Comparison of ENCODE assay signal across 14 cellular contexts in genomic region chr22:17778412-17778976, GRCh38. TPM values are rescaled to one million over a fixed set of nuclear protein-coding genes. Genes with fewer than 3 reads are reported as not detected.
A peak's percentile ranks its signal among the peaks of the same experiment; 100 is the strongest.
DNase-seq lines count a peak whose midpoint lies in the region; ATAC-seq and TF ChIP-seq lines count a peak whose summit lies in the region.
"Had no signal": no experiment of that assay in that cellular context is flagged by ENCODE, and none has a peak within 500 bp of the region (broad histone marks: within the 10 kb centered on the region; RNA-seq: fewer than 3 reads in every experiment).

No MANE protein-coding gene starts in this region.

- H3K9me3 ChIP-seq in T-helper 17 cell (ENCODE audit: control insufficient read depth, low read length, poor library complexity, severe bottlenecking), result no peaks in the 10 kb centered on the region
- H3K9me3 ChIP-seq: BE2C, esophagus squamous epithelium, prostate gland had no signal

- H3K36me3 Mint-ChIP-seq in CD14-positive monocyte (peaks cover 15 to 26% of the 10 kb centered on the region in 2 donors), T-helper 17 cell (ENCODE audit: low read depth) (no peaks in the 10 kb centered on the region), immature natural killer cell (no peaks in the 10 kb centered on the region)

- H3K4me1 Mint-ChIP-seq in CD14-positive monocyte, result peaks cover 69% of the 10 kb centered on the region
- H3K4me1 Mint-ChIP-seq in T-helper 17 cell, result peaks cover 50% of the 10 kb centered on the region
- H3K4me1 Mint-ChIP-seq in immature natural killer cell, result peaks cover 80 to 86% of the 10 kb centered on the region in 2 donors

- no peak for TF ChIP-seq CTCF in CD14-positive monocyte (IDR thresholded peaks at IDR 0.05)

- H3K4me3 Mint-ChIP-seq in CD14-positive monocyte, result peak overlapping the region; percentile 90 to 97
- peak overlapping the region; percentile 95 for H3K4me3 Mint-ChIP-seq in T-helper 17 cell
- peak overlapping the region; percentile 93 to 98 (median 95) for H3K4me3 Mint-ChIP-seq in immature natural killer cell

- H3K9me3 Mint-ChIP-seq in CD14-positive monocyte (no peaks in the 10 kb centered on the region), immature natural killer cell (no peaks in the 10 kb centered on the region)

- DNase-seq in CD14-positive monocyte (ENCODE audit: low spot score) (no peak), T-helper 17 cell (no peak), immature natural killer cell (no peak), Ammon's horn (ENCODE audit: low spot score) (no peak), CD1c-positive myeloid dendritic cell (ENCODE audit: extremely low spot score) (no peak)
- DNase-seq: anterior cingulate cortex, BE2C, esophagus squamous epithelium, NCI-H1436 treated with DMSO at 0.1 percent for 48 hours, NCI-H524 treated with DMSO at 0.1 percent for 48 hours had no signal

- H3K27me3 Mint-ChIP-seq in CD14-positive monocyte (ENCODE audit: low read depth in 3 of 3) (peaks cover 0 to 1% (median 0%) of the 10 kb centered on the region in 3 donors), T-helper 17 cell (no peaks in the 10 kb centered on the region), immature natural killer cell (ENCODE audit: low read depth in 3 of 3) (peaks cover 5 to 24% (median 10%) of the 10 kb centered on the region in 3 donors)

- intact Hi-C loops in CD14-positive monocyte (cut with micrococcal nuclease), result loop anchor here (10.0 kb wide), 2 partner anchors 534 to 674 kb away; no protein-coding TSS in a partner anchor

- ATAC-seq in T-helper 17 cell, result no peak
- no peak for ATAC-seq in SK-N-SH treated with all-trans-retinoic acid at 6 μM for 48 hours
- no peak for ATAC-seq in HG02870 (IDR thresholded peaks at IDR 0.05; ENCODE audit: unreplicated experiment)

- H3K27ac Mint-ChIP-seq in CD14-positive monocyte (peak overlapping the region; percentile 99 to 100 (median 100)), T-helper 17 cell (peak overlapping the region; percentile 98), immature natural killer cell (peak overlapping the region; percentile 89 to 99 (median 98))

- peak overlapping the region; percentile 81; the same call in 1 of the 2 replicates for H3K4me3 ChIP-seq in GM08714 (ENCODE audit: low read length)

TF ChIP-seq in SK-N-SH treated with all-trans-retinoic acid at 6 μM for 48 hours, 23 proteins besides CTCF, POLR2A, EP300 and RAD21:
- TF ChIP-seq RARB (CRISPR knock-in tag; IDR thresholded peaks at IDR 0.05) (no peak), ZFP30 (CRISPR knock-in tag; IDR thresholded peaks at IDR 0.05) (no peak), ESRRG (CRISPR knock-in tag; IDR thresholded peaks at IDR 0.05) (no peak), SNAI2 (CRISPR knock-in tag; IDR thresholded peaks at IDR 0.05) (no peak), PPARA (CRISPR knock-in tag; IDR thresholded peaks at IDR 0.05; ENCODE audit: borderline replicate concordance) (no peak), OSR1 (CRISPR knock-in tag; IDR thresholded peaks at IDR 0.05) (no peak), ZNF565 (CRISPR knock-in tag; conservative IDR thresholded peaks at IDR 0.05; ENCODE audit: low read depth) (no peak), CSDC2 (CRISPR knock-in tag; IDR thresholded peaks at IDR 0.05) (no peak), ZNF8 (CRISPR knock-in tag; IDR thresholded peaks at IDR 0.05) (no peak)
- TF ChIP-seq, protein P1, sequence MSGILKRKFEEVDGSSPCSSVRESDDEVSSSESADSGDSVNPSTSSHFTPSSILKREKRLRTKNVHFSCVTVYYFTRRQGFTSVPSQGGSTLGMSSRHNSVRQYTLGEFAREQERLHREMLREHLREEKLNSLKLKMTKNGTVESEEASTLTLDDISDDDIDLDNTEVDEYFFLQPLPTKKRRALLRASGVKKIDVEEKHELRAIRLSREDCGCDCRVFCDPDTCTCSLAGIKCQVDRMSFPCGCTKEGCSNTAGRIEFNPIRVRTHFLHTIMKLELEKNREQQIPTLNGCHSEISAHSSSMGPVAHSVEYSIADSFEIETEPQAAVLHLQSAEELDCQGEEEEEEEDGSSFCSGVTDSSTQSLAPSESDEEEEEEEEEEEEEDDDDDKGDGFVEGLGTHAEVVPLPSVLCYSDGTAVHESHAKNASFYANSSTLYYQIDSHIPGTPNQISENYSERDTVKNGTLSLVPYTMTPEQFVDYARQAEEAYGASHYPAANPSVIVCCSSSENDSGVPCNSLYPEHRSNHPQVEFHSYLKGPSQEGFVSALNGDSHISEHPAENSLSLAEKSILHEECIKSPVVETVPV (CRISPR knock-in tag; IDR thresholded peaks at IDR 0.05), result no peak
- TF ChIP-seq, protein P2, sequence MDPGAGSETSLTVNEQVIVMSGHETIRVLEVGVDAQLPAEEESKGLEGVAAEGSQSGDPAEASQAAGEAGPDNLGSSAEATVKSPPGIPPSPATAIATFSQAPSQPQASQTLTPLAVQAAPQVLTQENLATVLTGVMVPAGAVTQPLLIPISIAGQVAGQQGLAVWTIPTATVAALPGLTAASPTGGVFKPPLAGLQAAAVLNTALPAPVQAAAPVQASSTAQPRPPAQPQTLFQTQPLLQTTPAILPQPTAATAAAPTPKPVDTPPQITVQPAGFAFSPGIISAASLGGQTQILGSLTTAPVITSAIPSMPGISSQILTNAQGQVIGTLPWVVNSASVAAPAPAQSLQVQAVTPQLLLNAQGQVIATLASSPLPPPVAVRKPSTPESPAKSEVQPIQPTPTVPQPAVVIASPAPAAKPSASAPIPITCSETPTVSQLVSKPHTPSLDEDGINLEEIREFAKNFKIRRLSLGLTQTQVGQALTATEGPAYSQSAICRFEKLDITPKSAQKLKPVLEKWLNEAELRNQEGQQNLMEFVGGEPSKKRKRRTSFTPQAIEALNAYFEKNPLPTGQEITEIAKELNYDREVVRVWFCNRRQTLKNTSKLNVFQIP (CRISPR knock-in tag; IDR thresholded peaks at IDR 0.05; ENCODE audit: borderline replicate concordance, low read depth), result no peak
- TF ChIP-seq, protein P3, sequence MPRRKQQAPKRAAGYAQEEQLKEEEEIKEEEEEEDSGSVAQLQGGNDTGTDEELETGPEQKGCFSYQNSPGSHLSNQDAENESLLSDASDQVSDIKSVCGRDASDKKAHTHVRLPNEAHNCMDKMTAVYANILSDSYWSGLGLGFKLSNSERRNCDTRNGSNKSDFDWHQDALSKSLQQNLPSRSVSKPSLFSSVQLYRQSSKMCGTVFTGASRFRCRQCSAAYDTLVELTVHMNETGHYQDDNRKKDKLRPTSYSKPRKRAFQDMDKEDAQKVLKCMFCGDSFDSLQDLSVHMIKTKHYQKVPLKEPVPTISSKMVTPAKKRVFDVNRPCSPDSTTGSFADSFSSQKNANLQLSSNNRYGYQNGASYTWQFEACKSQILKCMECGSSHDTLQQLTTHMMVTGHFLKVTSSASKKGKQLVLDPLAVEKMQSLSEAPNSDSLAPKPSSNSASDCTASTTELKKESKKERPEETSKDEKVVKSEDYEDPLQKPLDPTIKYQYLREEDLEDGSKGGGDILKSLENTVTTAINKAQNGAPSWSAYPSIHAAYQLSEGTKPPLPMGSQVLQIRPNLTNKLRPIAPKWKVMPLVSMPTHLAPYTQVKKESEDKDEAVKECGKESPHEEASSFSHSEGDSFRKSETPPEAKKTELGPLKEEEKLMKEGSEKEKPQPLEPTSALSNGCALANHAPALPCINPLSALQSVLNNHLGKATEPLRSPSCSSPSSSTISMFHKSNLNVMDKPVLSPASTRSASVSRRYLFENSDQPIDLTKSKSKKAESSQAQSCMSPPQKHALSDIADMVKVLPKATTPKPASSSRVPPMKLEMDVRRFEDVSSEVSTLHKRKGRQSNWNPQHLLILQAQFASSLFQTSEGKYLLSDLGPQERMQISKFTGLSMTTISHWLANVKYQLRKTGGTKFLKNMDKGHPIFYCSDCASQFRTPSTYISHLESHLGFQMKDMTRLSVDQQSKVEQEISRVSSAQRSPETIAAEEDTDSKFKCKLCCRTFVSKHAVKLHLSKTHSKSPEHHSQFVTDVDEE (CRISPR knock-in tag; IDR thresholded peaks at IDR 0.05), result no peak

RNA-seq across cellular contexts. Expression of gene BID, which starts 4.2 kb away (rescaled TPM):
- polyA plus RNA-seq in CD14-positive monocyte (100 to 1,000 TPM; 391 to 423 TPM), immature natural killer cell (100 to 1,000 TPM; 110 to 180 (median 164) TPM)
- 10 to 100 TPM; 18.3 to 24.2 TPM for total RNA-seq in T-helper 17 cell
